In genomic region chr6:97813881-97814280, GRCh38 we compare ENCODE assay signal across 22 cellular contexts.
"Had no signal": no experiment of that assay in that cellular context is flagged by ENCODE, and none has a peak within 500 bp of the region (broad histone marks: within the 10 kb centered on the region; RNA-seq: fewer than 3 reads in every experiment).

No MANE protein-coding gene starts in this region.

- H3K27ac ChIP-seq: brain microvascular endothelial cell, colonic mucosa, gastrocnemius medialis, heart left ventricle, pancreas had no signal

- H3K27me3 ChIP-seq: brain microvascular endothelial cell, colonic mucosa, gastrocnemius medialis, heart left ventricle, pancreas had no signal

- H3K27ac Mint-ChIP-seq: activated naive CD4-positive, alpha-beta T cell treated with anti-CD3 and anti-CD28 coated beads, Interleukin-2, amount 10 ng/mL, durations not matched to agents 7 days and 5 days; activated naive CD8-positive, alpha-beta T cell treated with anti-CD3 and anti-CD28 coated beads, Interleukin-2, amount 50 U/mL, for 24 hours; memory B cell; naive B cell; stimulated activated effector memory CD8-positive, alpha-beta T cell treated with anti-CD3 and anti-CD28 coated beads, Interleukin-12 subunit alpha, Interleukin-12 subunit beta, amount 100 ng/mL, for 72 hours; T-helper 2 cell treated with Interferon-gamma antibody and Interleukin-4, amounts not matched to agents 5 μg/mL and 100 μg/mL, for 36 hours had no signal

- ATAC-seq: activated naive CD8-positive, alpha-beta T cell treated with anti-CD3 and anti-CD28 coated beads, Interleukin-2, amount 50 U/mL, for 24 hours; gastrocnemius medialis; heart left ventricle; left ventricle myocardium superior; mucosa of descending colon; pancreas; sciatic nerve; stimulated activated effector memory CD8-positive, alpha-beta T cell treated with anti-CD3 and anti-CD28 coated beads, Interleukin-12 subunit alpha, Interleukin-12 subunit beta, amount 100 ng/mL, for 72 hours had no signal

- H3K9me3 Mint-ChIP-seq: activated naive CD4-positive, alpha-beta T cell treated with anti-CD3 and anti-CD28 coated beads, Interleukin-2, amount 10 ng/mL, durations not matched to agents 7 days and 5 days; activated naive CD8-positive, alpha-beta T cell treated with anti-CD3 and anti-CD28 coated beads, Interleukin-2, amount 50 U/mL, for 24 hours; memory B cell; naive B cell; stimulated activated effector memory CD8-positive, alpha-beta T cell treated with anti-CD3 and anti-CD28 coated beads, Interleukin-12 subunit alpha, Interleukin-12 subunit beta, amount 100 ng/mL, for 72 hours; T-helper 2 cell treated with Interferon-gamma antibody and Interleukin-4, amounts not matched to agents 5 μg/mL and 100 μg/mL, for 36 hours had no signal

- H3K36me3 Mint-ChIP-seq: activated naive CD4-positive, alpha-beta T cell treated with anti-CD3 and anti-CD28 coated beads, Interleukin-2, amount 10 ng/mL, durations not matched to agents 7 days and 5 days; memory B cell; stimulated activated effector memory CD8-positive, alpha-beta T cell treated with anti-CD3 and anti-CD28 coated beads, Interleukin-12 subunit alpha, Interleukin-12 subunit beta, amount 100 ng/mL, for 72 hours had no signal

- H3K27me3 Mint-ChIP-seq: activated naive CD4-positive, alpha-beta T cell treated with anti-CD3 and anti-CD28 coated beads, Interleukin-2, amount 10 ng/mL, durations not matched to agents 7 days and 5 days; activated naive CD8-positive, alpha-beta T cell treated with anti-CD3 and anti-CD28 coated beads, Interleukin-2, amount 50 U/mL, for 24 hours; memory B cell; naive B cell had no signal

- H3K4me3 ChIP-seq: colonic mucosa, gastrocnemius medialis, heart left ventricle, mucosa of descending colon, pancreas, smooth muscle cell had no signal

- H3K4me1 Mint-ChIP-seq: activated naive CD4-positive, alpha-beta T cell treated with anti-CD3 and anti-CD28 coated beads, Interleukin-2, amount 10 ng/mL, durations not matched to agents 7 days and 5 days; activated naive CD8-positive, alpha-beta T cell treated with anti-CD3 and anti-CD28 coated beads, Interleukin-2, amount 50 U/mL, for 24 hours; memory B cell; naive B cell; stimulated activated effector memory CD8-positive, alpha-beta T cell treated with anti-CD3 and anti-CD28 coated beads, Interleukin-12 subunit alpha, Interleukin-12 subunit beta, amount 100 ng/mL, for 72 hours had no signal

- H3K4me3 Mint-ChIP-seq: activated naive CD4-positive, alpha-beta T cell treated with anti-CD3 and anti-CD28 coated beads, Interleukin-2, amount 10 ng/mL, durations not matched to agents 7 days and 5 days; activated naive CD8-positive, alpha-beta T cell treated with anti-CD3 and anti-CD28 coated beads, Interleukin-2, amount 50 U/mL, for 24 hours; memory B cell; naive B cell; stimulated activated effector memory CD8-positive, alpha-beta T cell treated with anti-CD3 and anti-CD28 coated beads, Interleukin-12 subunit alpha, Interleukin-12 subunit beta, amount 100 ng/mL, for 72 hours; T-helper 2 cell treated with Interferon-gamma antibody and Interleukin-4, amounts not matched to agents 5 μg/mL and 100 μg/mL, for 36 hours had no signal

- DNase-seq: activated CD4-positive, alpha-beta T cell treated with anti-CD3 and anti-CD28 coated beads, Interleukin-2, amount 50 U/mL, for 1 hour; activated CD4-positive, CD25-positive, alpha-beta regulatory T cell treated with anti-CD3 and anti-CD28 coated beads, Interleukin-2, amount 50 U/mL, for 72 hours; activated CD8-positive, alpha-beta memory T cell treated with anti-CD3 and anti-CD28 coated beads, Interleukin-2, amount 50 U/mL, for 48 hours; activated effector memory CD4-positive, alpha-beta T cell treated with Interleukin-2 at 50 U/mL for 16 hours; activated naive CD4-positive, alpha-beta T cell treated with anti-CD3 and anti-CD28 coated beads, Interleukin-2, amount 10 ng/mL, durations not matched to agents 7 days and 5 days; activated naive CD8-positive, alpha-beta T cell treated with anti-CD3 and anti-CD28 coated beads, Interleukin-2, amount 50 U/mL, for 24 hours; activated T-cell treated with anti-CD3 and anti-CD28 coated beads, Interleukin-2, amount 50 U/mL, for 48 hours; brain microvascular endothelial cell; central memory CD4-positive, alpha-beta T cell; colonic mucosa; gastrocnemius medialis; heart left ventricle; left ventricle myocardium superior; mucosa of descending colon; naive B cell; pancreas; stimulated activated CD4-positive, alpha-beta T cell treated with anti-CD3 and anti-CD28 coated beads, Interleukin-4, amount 100 ng/mL, for 24 hours had no signal

- H3K4me1 ChIP-seq: colonic mucosa, gastrocnemius medialis, heart left ventricle, pancreas had no signal

- H3K36me3 ChIP-seq: brain microvascular endothelial cell, colonic mucosa, gastrocnemius medialis, heart left ventricle, pancreas had no signal

- H3K9me3 ChIP-seq: colonic mucosa, gastrocnemius medialis, heart left ventricle, mucosa of descending colon, pancreas had no signal
